In genomic region chr2:75719616-75720015, GRCh38 we compare ENCODE assay signal across 8 cellular contexts.
"Had no signal": no experiment of that assay in that cellular context is flagged by ENCODE, and none has a peak within 500 bp of the region (broad histone marks: within the 10 kb centered on the region; RNA-seq: fewer than 3 reads in every experiment).

No MANE protein-coding gene starts in this region.

- ATAC-seq: HepG2, K562 had no signal

- FAIRE-seq: HepG2, HTR-8/SVneo, K562 had no signal

- DNase-seq: IMR-90, KBM-7, KG1 had no signal

- H3K4me3 ChIP-seq: K562 had no signal

- H3K27ac ChIP-seq: HL-60, KMS-11 had no signal
